ENCODE assay signal across 8 cellular contexts in genomic region chrX:140572724-140573123, GRCh38.
DNase-seq lines count a peak whose midpoint lies in the region; ATAC-seq and TF ChIP-seq lines count a peak whose summit lies in the region.

No MANE protein-coding gene starts in this region.

- H3K9me3 ChIP-seq in PC-3 (ENCODE audit: low read length) = no peaks in the 10 kb centered on the region
- H3K9me3 ChIP-seq in esophagus muscularis mucosa = no peaks in the 10 kb centered on the region

- no peak overlapping the region for H3K9ac ChIP-seq in PC-3 (ENCODE audit: low read length)

- ATAC-seq in GM18511 (IDR thresholded peaks at IDR 0.05; ENCODE audit: unreplicated experiment) (peak; percentile 95), HG03095 (IDR thresholded peaks at IDR 0.05; ENCODE audit: unreplicated experiment) (peak; percentile 69), PC-3 (peak; percentile 59; the same call in 1 of the 2 replicates), HG03280 (IDR thresholded peaks at IDR 0.05; ENCODE audit: unreplicated experiment) (no peak)
- ATAC-seq in stimulated activated effector memory CD8-positive, alpha-beta T cell treated with anti-CD3 and anti-CD28 coated beads, Interleukin-12 subunit alpha, Interleukin-12 subunit beta, amount 100 ng/mL, for 72 hours = no peak

- H3K27ac Mint-ChIP-seq in stimulated activated effector memory CD8-positive, alpha-beta T cell treated with anti-CD3 and anti-CD28 coated beads, Interleukin-12 subunit alpha, Interleukin-12 subunit beta, amount 100 ng/mL, for 72 hours = no peak overlapping the region

- peaks cover 4% of the 10 kb centered on the region for H3K27me3 ChIP-seq in PC-3 (ENCODE audit: low read length)
- no peaks in the 10 kb centered on the region for H3K27me3 ChIP-seq in esophagus muscularis mucosa

- H3K4me3 ChIP-seq in PC-3 (ENCODE audit: low read length) (no peak overlapping the region), esophagus muscularis mucosa (no peak overlapping the region)

- in situ Hi-C loops in Caki2 (cut with HindIII; ENCODE audit: low pct_unique_long_range_greater_than_20kb, low sequenced_read_pairs) = no loop called here

- TF ChIP-seq EP300 in esophagus muscularis mucosa (IDR thresholded peaks at IDR 0.05) = no peak

- H3K4me3 Mint-ChIP-seq in stimulated activated effector memory CD8-positive, alpha-beta T cell treated with anti-CD3 and anti-CD28 coated beads, Interleukin-12 subunit alpha, Interleukin-12 subunit beta, amount 100 ng/mL, for 72 hours = no peak overlapping the region

- H2AFZ ChIP-seq in PC-3 (ENCODE audit: low read length) = no peak overlapping the region

- H3K79me2 ChIP-seq in PC-3 (ENCODE audit: low read length) = no peaks in the 10 kb centered on the region

- CTCF ChIA-PET in PC-3 (lab: Charles Lee) = interaction anchor here (0.5 to 0.6 kb wide), 2 partner anchors 12 to 60 kb away, joined by 3 to 21 read pairs; no protein-coding TSS in a partner anchor

- H3K4me2 ChIP-seq in PC-3 (ENCODE audit: low read length) = no peak overlapping the region

- H3K4me1 ChIP-seq in PC-3 (ENCODE audit: insufficient read depth, low read length) (no peaks in the 10 kb centered on the region), esophagus muscularis mucosa (no peaks in the 10 kb centered on the region)

- intact Hi-C loops in PC-3 (cut with micrococcal nuclease) (no loop called here), esophagus muscularis mucosa (cut with DNase I) (no loop called here)

- POLR2A ChIA-PET in PC-3 (lab: Charles Lee; ENCODE audit: unreplicated experiment) = no interaction called here

- peak; percentile 12 for DNase-seq in Caki2 (ENCODE audit: low read depth)
- DNase-seq in PC-3 = peak; percentile 62
- no peak for DNase-seq in esophagus muscularis mucosa (ENCODE audit: extremely low spot score)
- peak; percentile 32 for DNase-seq in pons (ENCODE audit: low spot score)
- no peak for DNase-seq in stimulated activated effector memory CD8-positive, alpha-beta T cell treated with anti-CD3 and anti-CD28 coated beads, Interleukin-12 subunit alpha, Interleukin-12 subunit beta, amount 100 ng/mL, for 72 hours (ENCODE audit: low spot score in 2 of 2)

- 0% methylated on average over 1 of the region's 1 CpG for WGBS in esophagus muscularis mucosa

- H3K36me3 ChIP-seq in PC-3 (ENCODE audit: low read depth, low read length) (no peaks in the 10 kb centered on the region), esophagus muscularis mucosa (no peaks in the 10 kb centered on the region)

- H3K9me3 Mint-ChIP-seq in stimulated activated effector memory CD8-positive, alpha-beta T cell treated with anti-CD3 and anti-CD28 coated beads, Interleukin-12 subunit alpha, Interleukin-12 subunit beta, amount 100 ng/mL, for 72 hours = no peaks in the 10 kb centered on the region

- no peaks in the 10 kb centered on the region for H3K36me3 Mint-ChIP-seq in stimulated activated effector memory CD8-positive, alpha-beta T cell treated with anti-CD3 and anti-CD28 coated beads, Interleukin-12 subunit alpha, Interleukin-12 subunit beta, amount 100 ng/mL, for 72 hours

- TF ChIP-seq CTCF in PC-3 (conservative IDR thresholded peaks at IDR 0.05; ENCODE audit: low read depth, low read length) = peak; percentile 77
- peak; percentile 32 to 43 (median 41) for TF ChIP-seq CTCF in esophagus muscularis mucosa (IDR thresholded peaks at IDR 0.05)

- no peaks in the 10 kb centered on the region for H3K4me1 Mint-ChIP-seq in stimulated activated effector memory CD8-positive, alpha-beta T cell treated with anti-CD3 and anti-CD28 coated beads, Interleukin-12 subunit alpha, Interleukin-12 subunit beta, amount 100 ng/mL, for 72 hours

- no peaks in the 10 kb centered on the region for H3K9me2 ChIP-seq in PC-3 (replicated peaks; ENCODE audit: low read length)

- H4K20me1 ChIP-seq in PC-3 (ENCODE audit: low read length) = no peaks in the 10 kb centered on the region

- TF ChIP-seq POLR2A in esophagus muscularis mucosa (IDR thresholded peaks at IDR 0.05; ENCODE audit: low read depth) = no peak

- no TSS peak for BruUV-seq in PC-3 (replicated peaks; lab: Mats Ljungman, UMichigan)

- no peaks in the 10 kb centered on the region for H3F3A ChIP-seq in PC-3 (ENCODE audit: low read length, unreplicated experiment)

- H3K27ac ChIP-seq in PC-3 (ENCODE audit: low read length) = no peak overlapping the region
- no peak overlapping the region for H3K27ac ChIP-seq in esophagus muscularis mucosa (replicated peaks in 1 of 4)

Comparison
In these comparisons a context has a peak if more than half of its experiments do, and no peak if none do; other contexts are left out.
1. DNase-seq: peak in Caki2 (single experiment), PC-3 (single experiment) and pons (single experiment); none in esophagus muscularis mucosa (single experiment) and stimulated activated effector memory CD8-positive, alpha-beta T cell treated with anti-CD3 and anti-CD28 coated beads, Interleukin-12 subunit alpha, Interleukin-12 subunit beta, amount 100 ng/mL, for 72 hours (0 of 2).
2. ATAC-seq: peak in GM18511 (single experiment), HG03095 (single experiment) and PC-3 (single experiment); none in stimulated activated effector memory CD8-positive, alpha-beta T cell treated with anti-CD3 and anti-CD28 coated beads, Interleukin-12 subunit alpha, Interleukin-12 subunit beta, amount 100 ng/mL, for 72 hours (single experiment) and HG03280 (single experiment).